15 cellular contexts compared by ENCODE assay signal in the genomic region with DNA sequence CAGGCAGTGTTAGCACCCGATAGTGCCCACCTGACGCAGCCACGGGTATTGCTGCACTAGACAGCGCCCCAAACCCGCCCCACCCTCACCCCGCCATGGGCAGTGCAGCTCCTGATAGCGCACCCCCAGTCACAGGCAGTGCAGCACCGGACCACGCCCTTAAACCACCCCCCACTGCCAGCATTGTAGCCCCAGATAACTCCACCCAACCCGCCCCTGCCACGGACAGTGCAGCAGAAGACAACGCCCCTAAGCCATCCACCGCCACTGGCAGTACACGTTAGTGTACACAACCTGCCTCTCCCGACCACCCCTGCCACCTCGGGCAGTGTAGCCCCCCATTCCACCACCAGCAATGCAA. TPM values are rescaled to one million over a fixed set of nuclear protein-coding genes. Genes with fewer than 3 reads are reported as not detected.
A peak's percentile ranks its signal among the peaks of the same experiment; 100 is the strongest.
DNase-seq lines count a peak whose midpoint lies in the region; ATAC-seq and TF ChIP-seq lines count a peak whose summit lies in the region.
"Had no signal": no experiment of that assay in that cellular context is flagged by ENCODE, and none has a peak within 500 bp of the region (broad histone marks: within the 10 kb centered on the region; RNA-seq: fewer than 3 reads in every experiment).

No MANE protein-coding gene starts in this region.

- intact Hi-C loops in A673 (cut with micrococcal nuclease; ENCODE audit: unreplicated experiment) (loop anchor here (1.0 kb wide), 1 partner anchor 49 kb away; no protein-coding TSS in a partner anchor), posterior vena cava (cut with DNase I) (no loop called here), thyroid gland (cut with DNase I) (no loop called here)

- H3K36me3 ChIP-seq in A673 (ENCODE audit: insufficient read depth, low read length, poor library complexity, severe bottlenecking) (no peaks in the 10 kb centered on the region), endodermal cell (ENCODE audit: control insufficient read depth, insufficient read depth, low read length) (peaks cover 8% of the 10 kb centered on the region), mucosa of stomach (ENCODE audit: control insufficient read depth, insufficient read depth, low read length) (no peaks in the 10 kb centered on the region), thyroid gland (no peaks in the 10 kb centered on the region)
- H3K36me3 ChIP-seq: left ventricle myocardium inferior had no signal

- no peak overlapping the region for H3K27ac ChIP-seq in A673 (ENCODE audit: low read depth, low read length, poor library complexity, severe bottlenecking)
- H3K27ac ChIP-seq in endodermal cell (ENCODE audit: low read depth, low read length) = no peak overlapping the region
- H3K27ac ChIP-seq in thyroid gland = no peak overlapping the region
- H3K27ac ChIP-seq: foreskin keratinocyte, left ventricle myocardium inferior had no signal

- TF ChIP-seq CTCF in A673 (conservative IDR thresholded peaks at IDR 0.05; ENCODE audit: low read depth, low read length) = no peak
- no peak for TF ChIP-seq CTCF in endodermal cell (conservative IDR thresholded peaks at IDR 0.05)
- TF ChIP-seq CTCF in thyroid gland (IDR thresholded peaks at IDR 0.05) = no peak

- no peak for ATAC-seq in HG03439 (IDR thresholded peaks at IDR 0.05; ENCODE audit: unreplicated experiment)

- no peaks in the 10 kb centered on the region for H3K9me3 ChIP-seq in A673 (ENCODE audit: low read depth, low read length, poor library complexity, severe bottlenecking)
- peaks cover 15% of the 10 kb centered on the region for H3K9me3 ChIP-seq in endodermal cell (ENCODE audit: control insufficient read depth, low read length)
- no peaks in the 10 kb centered on the region for H3K9me3 ChIP-seq in mucosa of stomach (ENCODE audit: control insufficient read depth, low read length)
- no peaks in the 10 kb centered on the region for H3K9me3 ChIP-seq in thyroid gland
- H3K9me3 ChIP-seq: left ventricle myocardium inferior, SK-N-SH had no signal

- H3K9ac ChIP-seq in endodermal cell (ENCODE audit: extremely low read depth, low read length, poor library complexity, severe bottlenecking) (peak overlapping the region; percentile 91), mucosa of stomach (ENCODE audit: low read length) (peak overlapping the region; percentile 68)
- H3K9ac ChIP-seq: SK-N-SH had no signal

- no peak overlapping the region for H3K27ac Mint-ChIP-seq in endodermal cell

- H3K9me3 Mint-ChIP-seq in endodermal cell = peaks cover 19% of the 10 kb centered on the region

- H3K4me1 ChIP-seq in A673 (ENCODE audit: insufficient read depth, low read length, poor library complexity, severe bottlenecking) (no peaks in the 10 kb centered on the region), endodermal cell (ENCODE audit: control insufficient read depth, insufficient read depth, low read length) (no peaks in the 10 kb centered on the region), mucosa of stomach (ENCODE audit: control insufficient read depth, insufficient read depth, low read length) (peaks cover 10% of the 10 kb centered on the region), thyroid gland (no peaks in the 10 kb centered on the region)
- H3K4me1 ChIP-seq: foreskin keratinocyte, left ventricle myocardium inferior had no signal

- peak overlapping the region; percentile 43 for H3K4me3 ChIP-seq in A673 (ENCODE audit: low read depth, low read length, poor library complexity, severe bottlenecking)
- H3K4me3 ChIP-seq in endodermal cell (ENCODE audit: low read length) = peak overlapping the region; percentile 88
- H3K4me3 ChIP-seq in mucosa of stomach (ENCODE audit: low read length) = peak overlapping the region; percentile 76
- no peak overlapping the region for H3K4me3 ChIP-seq in thyroid gland (replicated peaks in 1 of 3)

- DNase-seq in A673 (ENCODE audit: low spot score) (no peak), NCI-H69 (lab: John Stamatoyannopoulos, UW) (peak; percentile 85), endodermal cell (no peak), CD1c-positive myeloid dendritic cell (ENCODE audit: extremely low spot score) (no peak), posterior vena cava (ENCODE audit: low spot score) (no peak), thyroid gland (no peak)
- DNase-seq: activated T-cell treated with anti-CD3 and anti-CD28 coated beads, Interleukin-2, amount 50 U/mL, for 1 hour; left ventricle myocardium inferior; nucleus accumbens had no signal

- peaks cover 37% of the 10 kb centered on the region for H3K36me3 Mint-ChIP-seq in endodermal cell (ENCODE audit: low read depth)

- CTCF ChIA-PET in A673 (lab: Charles Lee) = interaction anchor here (0.9 to 1.1 kb wide), 4 partner anchors 50 to 614 kb away, joined by 3 to 7 read pairs (median 4); no protein-coding TSS in a partner anchor

- no TSS peak for BruUV-seq in A673 (replicated peaks; lab: Mats Ljungman, UMichigan)

- 41 to 54% methylated on average over 10 to 16 of the region's 16 CpGs for WGBS in endodermal cell (ENCODE audit: insufficient coverage in 1 of 2, insufficient read length in 1 of 2), 2 experiments
- 89 to 91% methylated on average over 13 to 16 of the region's 16 CpGs for WGBS in thyroid gland, 2 donors

- no peaks in the 10 kb centered on the region for H3K27me3 ChIP-seq in A673 (replicated peaks; ENCODE audit: insufficient read depth, low read depth, low read length, poor library complexity)
- H3K27me3 ChIP-seq in endodermal cell (ENCODE audit: control insufficient read depth, insufficient read depth, low read length, poor library complexity, severe bottlenecking) = peaks cover 4% of the 10 kb centered on the region
- no peaks in the 10 kb centered on the region for H3K27me3 ChIP-seq in mucosa of stomach (ENCODE audit: control insufficient read depth, insufficient read depth, low read length)
- H3K27me3 ChIP-seq in thyroid gland = no peaks in the 10 kb centered on the region

- H3K4me1 Mint-ChIP-seq in endodermal cell = peaks cover 19% of the 10 kb centered on the region

- POLR2A ChIA-PET in A673 (lab: Charles Lee; ENCODE audit: low non-redundant PET) = no interaction called here

- TF ChIP-seq POLR2A in thyroid gland (IDR thresholded peaks at IDR 0.05) = no peak

- peaks cover 19% of the 10 kb centered on the region for H3K27me3 Mint-ChIP-seq in endodermal cell (ENCODE audit: insufficient read depth)

- no peak overlapping the region for H3K4me3 Mint-ChIP-seq in endodermal cell

RNA-seq across cellular contexts. Expression of a gene that starts 0.8 kb away (rescaled TPM):
- total RNA-seq in A673 (2021) (0.17 TPM in 1 of 2 replicates, not detected in the other), endodermal cell (1 to 10 TPM; 4.2 to 7.3 TPM), posterior vena cava (not detected), thyroid gland (not detected)
- 3.9 TPM for polyA plus RNA-seq in endodermal cell (2013, experiment 1 of 2)
- 2.7 TPM for polyA plus RNA-seq in endodermal cell (2013, experiment 2 of 2)
- total RNA-seq: Daoy, dermis blood vessel endothelial cell, foreskin keratinocyte, left ventricle myocardium inferior had no signal
- polyA plus RNA-seq: foreskin keratinocyte, SK-N-SH had no signal

RNA-seq across cellular contexts. Expression of a gene that starts 39.6 kb away (rescaled TPM):
- 0.21 TPM in 1 of 2 replicates, not detected in the other for total RNA-seq in A673 (2021)
- total RNA-seq in endodermal cell = not detected
- polyA plus RNA-seq in endodermal cell (2013, experiment 1 of 2) = not detected
- polyA plus RNA-seq in endodermal cell (2013, experiment 2 of 2) = 0.21 TPM
- not detected for total RNA-seq in posterior vena cava
- not detected for total RNA-seq in thyroid gland
- total RNA-seq: Daoy, dermis blood vessel endothelial cell, foreskin keratinocyte had no signal
- polyA plus RNA-seq: foreskin keratinocyte, SK-N-SH had no signal

Comparison
In these comparisons a context has a peak if more than half of its experiments do, and no peak if none do; other contexts are left out.
1. H3K4me3 ChIP-seq: peak in A673 (single experiment), endodermal cell (single experiment) and mucosa of stomach (single experiment); none in thyroid gland (0 of 3).